ENCODE assay signal across 26 cellular contexts in genomic region chrX:108811891-108812290, GRCh38.
DNase-seq lines count a peak whose midpoint lies in the region; ATAC-seq and TF ChIP-seq lines count a peak whose summit lies in the region.
"Had no signal": no experiment of that assay in that cellular context is flagged by ENCODE, and none has a peak within 500 bp of the region (broad histone marks: within the 10 kb centered on the region; RNA-seq: fewer than 3 reads in every experiment).

No MANE protein-coding gene starts in this region.

- in situ Hi-C loops in SK-MEL-5 (cut with HindIII; ENCODE audit: low pct_unique_long_range_greater_than_20kb, low sequenced_read_pairs) = no loop called here

- no peaks in the 10 kb centered on the region for H3K36me3 Mint-ChIP-seq in nephron progenitor cell (ENCODE audit: low read depth)
- H3K36me3 Mint-ChIP-seq: CD8-positive, alpha-beta memory T cell; naive B cell had no signal

- peak; percentile 40 for TF ChIP-seq CTCF in nephron progenitor cell (IDR thresholded peaks at IDR 0.05)

- no peaks in the 10 kb centered on the region for H3K27me3 Mint-ChIP-seq in nephron progenitor cell (ENCODE audit: low read depth, poor library complexity)
- H3K27me3 Mint-ChIP-seq: activated CD8-positive, alpha-beta T cell treated with anti-CD3 and anti-CD28 coated beads for 36 hours; naive B cell; stimulated activated naive CD8-positive, alpha-beta T cell treated with anti-CD3 and anti-CD28 coated beads, Interleukin-15, amount 100 ng/mL, for 72 hours had no signal

- no peak for ATAC-seq in GM18517 (IDR thresholded peaks at IDR 0.05; ENCODE audit: unreplicated experiment)
- ATAC-seq: activated CD8-positive, alpha-beta T cell treated with anti-CD3 and anti-CD28 coated beads for 36 hours; left cardiac atrium; sciatic nerve; stimulated activated naive CD8-positive, alpha-beta T cell treated with anti-CD3 and anti-CD28 coated beads, Interleukin-15, amount 100 ng/mL, for 72 hours had no signal

- DNase-seq in DMS 273 (lab: John Stamatoyannopoulos, UW; ENCODE audit: unreplicated experiment) (peak; percentile 25), DMS 273 treated with DMSO at 0.1 percent for 48 hours (lab: John Stamatoyannopoulos, UW) (no peak), HT-29 (ENCODE audit: low spot score) (peak; percentile 2), SK-MEL-5 (ENCODE audit: low read depth, low spot score) (peak; percentile 4), nephron progenitor cell (peak; percentile 4), NCI-H1694 treated with DMSO at 0.1 percent for 48 hours (lab: John Stamatoyannopoulos, UW) (no peak)
- no peak for DNase-seq in activated effector memory CD4-positive, alpha-beta T cell treated with anti-CD3 and anti-CD28 coated beads, Interleukin-2, amount 50 U/mL, for 16 hours
- DNase-seq: 8988T; activated CD4-positive, CD25-positive, alpha-beta regulatory T cell treated with anti-CD3 and anti-CD28 coated beads, Interleukin-2, amount 50 U/mL, for 72 hours; activated CD8-positive, alpha-beta T cell treated with anti-CD3 and anti-CD28 coated beads for 36 hours; activated naive CD4-positive, alpha-beta T cell treated with Interleukin-2 at 50 U/mL for 16 hours; activated T-cell treated with anti-CD3 and anti-CD28 coated beads for 4 hours; CD8-positive, alpha-beta memory T cell; cortex of kidney; DMS79 treated with DMSO at 0.1 percent for 48 hours; HFFc6; left cardiac atrium; mesenchymal stem cell; naive B cell; NCI-H1105 treated with DMSO at 0.1 percent for 48 hours; NCI-H2081; Right ventricle myocardium superior; stimulated activated naive CD8-positive, alpha-beta T cell treated with anti-CD3 and anti-CD28 coated beads, Interleukin-15, amount 100 ng/mL, for 72 hours; trophoblast cell had no signal

- peaks cover 9% of the 10 kb centered on the region for H3K9me3 Mint-ChIP-seq in nephron progenitor cell
- H3K9me3 Mint-ChIP-seq: stimulated activated naive CD8-positive, alpha-beta T cell treated with anti-CD3 and anti-CD28 coated beads, Interleukin-15, amount 100 ng/mL, for 72 hours had no signal

- no peak overlapping the region for H3K27ac Mint-ChIP-seq in nephron progenitor cell
- H3K27ac Mint-ChIP-seq: activated CD8-positive, alpha-beta T cell treated with anti-CD3 and anti-CD28 coated beads for 36 hours; CD8-positive, alpha-beta memory T cell; HFFc6; naive B cell; stimulated activated naive CD8-positive, alpha-beta T cell treated with anti-CD3 and anti-CD28 coated beads, Interleukin-15, amount 100 ng/mL, for 72 hours had no signal

- no peaks in the 10 kb centered on the region for H3K4me1 Mint-ChIP-seq in nephron progenitor cell
- H3K4me1 Mint-ChIP-seq: CD8-positive, alpha-beta memory T cell; naive B cell; stimulated activated naive CD8-positive, alpha-beta T cell treated with anti-CD3 and anti-CD28 coated beads, Interleukin-15, amount 100 ng/mL, for 72 hours had no signal

- H3K4me3 Mint-ChIP-seq in nephron progenitor cell = no peak overlapping the region
- H3K4me3 Mint-ChIP-seq: activated CD8-positive, alpha-beta T cell treated with anti-CD3 and anti-CD28 coated beads for 36 hours; CD8-positive, alpha-beta memory T cell; HFFc6; naive B cell; stimulated activated naive CD8-positive, alpha-beta T cell treated with anti-CD3 and anti-CD28 coated beads, Interleukin-15, amount 100 ng/mL, for 72 hours had no signal

Comparison
In these comparisons a context has a peak if more than half of its experiments do, and no peak if none do; other contexts are left out.
1. DNase-seq: peak in DMS 273 (single experiment), HT-29 (single experiment), SK-MEL-5 (single experiment) and nephron progenitor cell (single experiment); none in DMS 273 treated with DMSO at 0.1 percent for 48 hours (single experiment), NCI-H1694 treated with DMSO at 0.1 percent for 48 hours (single experiment) and activated effector memory CD4-positive, alpha-beta T cell treated with anti-CD3 and anti-CD28 coated beads, Interleukin-2, amount 50 U/mL, for 16 hours (single experiment).